Comparison of ENCODE assay signal across 10 cellular contexts in the genomic region with DNA sequence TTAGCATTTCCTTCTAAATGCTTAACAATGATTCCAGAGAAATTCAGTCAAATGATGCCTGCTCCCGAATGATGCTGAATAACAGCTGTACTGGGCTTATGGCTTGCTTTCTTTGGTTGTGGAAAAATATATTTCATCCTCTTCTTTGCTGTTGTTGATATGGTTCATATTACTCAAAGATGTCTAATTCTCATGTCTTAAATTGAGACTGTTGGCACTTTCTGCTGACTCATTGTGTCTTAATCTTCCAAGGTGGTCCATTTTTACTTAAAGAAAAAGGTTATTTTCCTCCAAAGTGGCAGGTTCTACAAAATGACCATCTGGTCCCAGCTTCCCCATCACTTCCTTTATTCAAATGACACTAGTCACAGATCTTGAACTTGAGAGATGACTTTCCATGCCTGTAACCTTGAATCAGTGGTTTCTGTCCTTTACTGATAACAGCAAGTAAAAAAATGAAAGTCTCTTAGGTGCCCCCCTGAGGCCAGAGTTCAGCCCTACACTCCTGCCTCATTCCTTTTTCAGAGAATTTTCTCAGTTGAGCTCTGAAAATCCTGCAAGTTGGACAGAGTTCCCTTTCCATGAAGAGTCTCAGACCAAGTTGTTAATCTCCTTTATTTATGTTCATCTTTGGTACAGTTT. TPM values are rescaled to one million over a fixed set of nuclear protein-coding genes. Genes with fewer than 3 reads are reported as not detected.
DNase-seq lines count a peak whose midpoint lies in the region; ATAC-seq and TF ChIP-seq lines count a peak whose summit lies in the region.
"Had no signal": no experiment of that assay in that cellular context is flagged by ENCODE, and none has a peak within 500 bp of the region (broad histone marks: within the 10 kb centered on the region; RNA-seq: fewer than 3 reads in every experiment).

No MANE protein-coding gene starts in this region.

- H3K4me1 Mint-ChIP-seq in CD4-positive, alpha-beta T cell (ENCODE audit: low read depth) = no peaks in the 10 kb centered on the region
- H3K4me1 Mint-ChIP-seq: nephron, T-cell had no signal

- H3K27me3 ChIP-seq in dorsolateral prefrontal cortex = no peaks in the 10 kb centered on the region
- peaks cover 10% of the 10 kb centered on the region for H3K27me3 ChIP-seq in CD4-positive, alpha-beta T cell (ENCODE audit: control insufficient read depth, insufficient read depth, low read length)

- peaks cover 65% of the 10 kb centered on the region for H3K27me3 Mint-ChIP-seq in CD4-positive, alpha-beta T cell

- intact Hi-C loops in dorsolateral prefrontal cortex (cut with DNase I) = loop anchor here in 1 of 2 donors (10.0 kb wide), 2 partner anchors 141 to 611 kb away; no protein-coding TSS in a partner anchor
- intact Hi-C loops in CD4-positive, alpha-beta T cell (cut with DNase I, micrococcal nuclease) = no loop called here

- H3K27ac ChIP-seq in dorsolateral prefrontal cortex = no peak overlapping the region
- H3K27ac ChIP-seq in CD4-positive, alpha-beta T cell (ENCODE audit: low read depth, low read length) = no peak overlapping the region

- no peak for DNase-seq in AG09309 (ENCODE audit: low read depth)
- DNase-seq in NCI-H69 (lab: John Stamatoyannopoulos, UW) = peak; percentile 49
- DNase-seq in dorsolateral prefrontal cortex = no peak
- DNase-seq in hippocampal formation (lab: John Stamatoyannopoulos, UW) = no peak
- DNase-seq in middle frontal gyrus (ENCODE audit: extremely low spot score, low spot score) = no peak
- DNase-seq in CD4-positive, alpha-beta T cell = no peak
- DNase-seq: T-cell had no signal

- H3K36me3 Mint-ChIP-seq in CD4-positive, alpha-beta T cell (ENCODE audit: low read depth) = no peaks in the 10 kb centered on the region
- H3K36me3 Mint-ChIP-seq: T-cell had no signal

- H3K4me3 ChIP-seq in AG09309 (ENCODE audit: control insufficient read depth, low read depth, low read length) (no peak overlapping the region), dorsolateral prefrontal cortex (peak overlapping the region in 32 of 59 donors; percentile 0 to 85 (median 34))

- CTCF ChIA-PET in CD4-positive, alpha-beta T cell (lab: Charles Lee) = no interaction called here

- ATAC-seq in GM21526 (IDR thresholded peaks at IDR 0.05; ENCODE audit: low FRiP score, unreplicated experiment) (peak; percentile 66), GM18858 (IDR thresholded peaks at IDR 0.05; ENCODE audit: unreplicated experiment) (no peak)
- no peak for ATAC-seq in CD4-positive, alpha-beta T cell (ENCODE audit: poor library complexity)
- ATAC-seq: T-cell had no signal

- no peak overlapping the region for H3K27ac Mint-ChIP-seq in CD4-positive, alpha-beta T cell
- H3K27ac Mint-ChIP-seq: nephron, T-cell had no signal

- no peaks in the 10 kb centered on the region for H3K9me3 ChIP-seq in CD4-positive, alpha-beta T cell (ENCODE audit: control insufficient read depth, low read length)

- TF ChIP-seq CTCF in AG09309 (IDR thresholded peaks at IDR 0.05; ENCODE audit: control insufficient read depth, insufficient read depth, low read depth, low read length, missing control alignments) = peak; percentile 8
- peak in 10 of 56 donors; percentile 9 to 31 (median 16) for TF ChIP-seq CTCF in dorsolateral prefrontal cortex (IDR thresholded peaks at IDR 0.05 in 54 of 56, conservative IDR thresholded peaks at IDR 0.05 in 2 of 56; ENCODE audit: low read depth in 1 of 56, partially characterized antibody in 56 of 56)
- TF ChIP-seq CTCF in CD4-positive, alpha-beta T cell (IDR thresholded peaks at IDR 0.05) = no peak

- H3K9me3 Mint-ChIP-seq in CD4-positive, alpha-beta T cell = no peaks in the 10 kb centered on the region
- H3K9me3 Mint-ChIP-seq: nephron had no signal

- no peak overlapping the region for H3K4me3 Mint-ChIP-seq in CD4-positive, alpha-beta T cell
- H3K4me3 Mint-ChIP-seq: nephron, T-cell had no signal

- POLR2A ChIA-PET in CD4-positive, alpha-beta T cell (lab: Charles Lee) = no interaction called here

RNA-seq across cellular contexts. Expression of a gene that starts 6.9 kb away (rescaled TPM):
- total RNA-seq in dorsolateral prefrontal cortex = 1,000 to 10,000 TPM in 110 of 120 experiments, 100 to 1,000 TPM in 10; 320 to 2,887 (median 2,033) TPM
- not detected for total RNA-seq in CD4-positive, alpha-beta T cell

Comparison
In these comparisons a context has a peak if more than half of its experiments do, and no peak if none do; other contexts are left out.
1. RNA of a gene that starts 6.9 kb away (total RNA-seq): 320 to 2,887 TPM in dorsolateral prefrontal cortex; not detected in CD4-positive, alpha-beta T cell; every median in the first group is over 100 times any median in the second.